27 cellular contexts compared by ENCODE assay signal in genomic region chr16:69035375-69035774, GRCh38.
"Had no signal": no experiment of that assay in that cellular context is flagged by ENCODE, and none has a peak within 500 bp of the region (broad histone marks: within the 10 kb centered on the region; RNA-seq: fewer than 3 reads in every experiment).

No MANE protein-coding gene starts in this region.

- DNase-seq: activated CD4-positive, alpha-beta memory T cell treated with anti-CD3 and anti-CD28 coated beads for 36 hours; activated CD4-positive, alpha-beta T cell treated with anti-CD3 and anti-CD28 coated beads for 36 hours; activated CD4-positive, alpha-beta T cell treated with anti-CD3 and anti-CD28 coated beads, Interleukin-2, amount 10 ng/mL, durations not matched to agents 24 days and 14 days; activated CD4-positive, CD25-positive, alpha-beta regulatory T cell; activated CD4-positive, CD25-positive, alpha-beta regulatory T cell treated with anti-CD3 and anti-CD28 coated beads, Interleukin-2, amount 50 U/mL, for 72 hours; activated CD8-positive, alpha-beta memory T cell treated with anti-CD3 and anti-CD28 coated beads, Interleukin-2, amount 10 ng/mL, durations not matched to agents 7 days and 5 days; activated CD8-positive, alpha-beta memory T cell treated with anti-CD3 and anti-CD28 coated beads, Interleukin-2, amount 50 U/mL, for 4 hours; activated CD8-positive, alpha-beta T cell treated with anti-CD3 and anti-CD28 coated beads, Interleukin-2, amount 10 ng/mL, durations not matched to agents 7 days and 5 days; activated effector memory CD4-positive, alpha-beta T cell treated with anti-CD3 and anti-CD28 coated beads, Interleukin-2, amount 50 U/mL, for 16 hours; activated naive CD4-positive, alpha-beta T cell treated with anti-CD3 and anti-CD28 coated beads for 36 hours; activated naive CD8-positive, alpha-beta T cell treated with anti-CD3 and anti-CD28 coated beads for 36 hours; activated naive CD8-positive, alpha-beta T cell treated with anti-CD3 and anti-CD28 coated beads, Interleukin-2, amount 50 U/mL, for 24 hours; activated T-cell treated with anti-CD3 and anti-CD28 coated beads, Interleukin-2, amount 50 U/mL, for 1 hour; activated T-cell treated with anti-CD3 and anti-CD28 coated beads, Interleukin-2, amount 50 U/mL, for 48 hours; amygdala; aorta; body of pancreas; caudate nucleus; colonic mucosa; dorsolateral prefrontal cortex; effector memory CD4-positive, alpha-beta T cell; endodermal cell; foreskin fibroblast; head of caudate nucleus; T-helper 2 cell had no signal

- H3K27me3 ChIP-seq: adrenal gland, body of pancreas, colonic mucosa, dorsolateral prefrontal cortex had no signal

- H3K9me3 ChIP-seq: adrenal gland, body of pancreas, colonic mucosa had no signal

- H3K27ac ChIP-seq: adrenal gland, body of pancreas, colonic mucosa, dorsolateral prefrontal cortex had no signal

- H3K4me1 ChIP-seq: adrenal gland, colonic mucosa had no signal

- ATAC-seq: activated CD4-positive, alpha-beta T cell treated with anti-CD3 and anti-CD28 coated beads for 36 hours; activated CD8-positive, alpha-beta memory T cell treated with anti-CD3 and anti-CD28 coated beads, Interleukin-2, amount 10 ng/mL, durations not matched to agents 7 days and 5 days; activated CD8-positive, alpha-beta T cell treated with anti-CD3 and anti-CD28 coated beads, Interleukin-2, amount 10 ng/mL, durations not matched to agents 7 days and 5 days; activated naive CD8-positive, alpha-beta T cell treated with anti-CD3 and anti-CD28 coated beads, Interleukin-2, amount 50 U/mL, for 24 hours; body of pancreas; esophagus mucosa had no signal

- H3K4me3 ChIP-seq: adrenal gland, body of pancreas, colonic mucosa, dorsolateral prefrontal cortex had no signal

- H3K36me3 ChIP-seq: adrenal gland, colonic mucosa had no signal
